ENCODE assay signal across 8 cellular contexts in the genomic region with DNA sequence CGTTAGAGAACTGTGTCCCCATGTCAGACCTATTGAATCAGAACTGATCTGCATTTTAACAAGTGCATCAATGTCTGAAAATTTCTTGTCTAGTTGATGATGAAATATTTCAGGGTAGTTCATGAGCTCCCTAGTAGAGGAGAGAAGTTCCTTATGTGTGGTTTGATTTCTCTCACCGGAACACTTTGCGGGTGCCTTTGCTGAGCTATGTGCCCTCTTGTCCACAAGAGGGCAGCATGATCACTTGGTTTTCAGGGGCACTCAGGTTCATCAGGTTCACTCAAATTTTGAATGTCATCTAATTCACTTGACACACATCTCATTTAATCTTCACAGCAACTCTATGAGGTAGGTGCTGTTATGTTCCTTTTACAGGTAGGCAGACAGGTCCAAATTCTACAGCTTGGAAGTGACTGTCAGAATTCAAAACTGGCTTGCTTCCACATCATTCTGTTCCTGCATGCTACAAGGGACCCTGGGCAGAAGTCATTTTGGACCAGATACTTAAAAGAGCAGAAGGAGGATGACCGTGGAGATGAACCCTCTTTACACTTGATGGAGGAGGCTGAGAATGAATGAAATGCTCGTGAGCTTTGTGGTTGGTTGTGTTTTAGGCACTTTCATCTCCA. TPM values are rescaled to one million over a fixed set of nuclear protein-coding genes. Genes with fewer than 3 reads are reported as not detected.
A peak's percentile ranks its signal among the peaks of the same experiment; 100 is the strongest.
DNase-seq lines count a peak whose midpoint lies in the region; ATAC-seq and TF ChIP-seq lines count a peak whose summit lies in the region.

No MANE protein-coding gene starts in this region.

- POLR2A ChIA-PET in activated CD4-positive, alpha-beta memory T cell treated with anti-CD3 and anti-CD28 coated beads for 36 hours (lab: Charles Lee): no interaction called here

- intact Hi-C loops in activated CD4-positive, alpha-beta memory T cell treated with anti-CD3 and anti-CD28 coated beads for 36 hours (cut with micrococcal nuclease): loop anchor here (1.0 to 10.0 kb wide), 4 partner anchors 36 to 291 kb away; no protein-coding TSS in a partner anchor

- 35 to 43% methylated on average over 5 of the region's 5 CpGs for WGBS in GM23248 (ENCODE audit: low coverage in 1 of 2, low lambda C conversion rate in 2 of 2, missing lambda C conversion rate in 2 of 2), 2 experiments
- WGBS in endodermal cell (ENCODE audit: insufficient coverage in 1 of 2, insufficient read length in 1 of 2), 2 experiments: 73 to 90% methylated on average over 3 to 5 of the region's 5 CpGs

- H3F3A ChIP-seq in GM23248 (ENCODE audit: insufficient read depth): peaks cover 24% of the 10 kb centered on the region

- H3K4me3 ChIP-seq in GM23248 (no peak overlapping the region), endodermal cell (ENCODE audit: low read length) (no peak overlapping the region)

- CTCF ChIA-PET in activated CD4-positive, alpha-beta memory T cell treated with anti-CD3 and anti-CD28 coated beads for 36 hours (lab: Charles Lee): interaction anchor here (0.6 to 5.8 kb wide), 50 partner anchors 9 to 580 kb away, joined by 3 to 95 read pairs (median 4); a partner anchor contains a TSS

- H3K9me3 ChIP-seq in GM23248 (ENCODE audit: low read depth) (no peaks in the 10 kb centered on the region), endodermal cell (ENCODE audit: control insufficient read depth, low read length) (peaks cover 4% of the 10 kb centered on the region)

- H3K9ac ChIP-seq in GM23248: no peak overlapping the region
- H3K9ac ChIP-seq in endodermal cell (ENCODE audit: extremely low read depth, low read length, poor library complexity, severe bottlenecking): no peak overlapping the region

- no peaks in the 10 kb centered on the region for H3K27me3 Mint-ChIP-seq in activated CD4-positive, alpha-beta memory T cell treated with anti-CD3 and anti-CD28 coated beads for 36 hours
- H3K27me3 Mint-ChIP-seq in endodermal cell (ENCODE audit: insufficient read depth) (peaks cover 3% of the 10 kb centered on the region), mesothelial cell of epicardium (ENCODE audit: low read depth) (no peaks in the 10 kb centered on the region)

- ATAC-seq in HG02870 (IDR thresholded peaks at IDR 0.05; ENCODE audit: unreplicated experiment): no peak

- H3K4me1 ChIP-seq in GM23248 (ENCODE audit: insufficient read depth): peaks cover 18% of the 10 kb centered on the region
- peaks cover 9% of the 10 kb centered on the region for H3K4me1 ChIP-seq in endodermal cell (ENCODE audit: control insufficient read depth, insufficient read depth, low read length)

- no peaks in the 10 kb centered on the region; the same call in 1 of the 2 replicates for H3K36me3 ChIP-seq in GM23248 (ENCODE audit: low read depth)
- H3K36me3 ChIP-seq in endodermal cell (ENCODE audit: control insufficient read depth, insufficient read depth, low read length): peaks cover 8% of the 10 kb centered on the region

- H3K27ac Mint-ChIP-seq in activated CD4-positive, alpha-beta memory T cell treated with anti-CD3 and anti-CD28 coated beads for 36 hours: no peak overlapping the region
- H3K27ac Mint-ChIP-seq in endodermal cell (no peak overlapping the region), mesothelial cell of epicardium (no peak overlapping the region)

- peaks cover 5% of the 10 kb centered on the region for H3K4me1 Mint-ChIP-seq in activated CD4-positive, alpha-beta memory T cell treated with anti-CD3 and anti-CD28 coated beads for 36 hours (ENCODE audit: low read depth)
- H3K4me1 Mint-ChIP-seq in endodermal cell (peaks cover 18% of the 10 kb centered on the region), mesothelial cell of epicardium (peaks cover 20% of the 10 kb centered on the region)

- no peaks in the 10 kb centered on the region for H3K9me3 Mint-ChIP-seq in activated CD4-positive, alpha-beta memory T cell treated with anti-CD3 and anti-CD28 coated beads for 36 hours
- H3K9me3 Mint-ChIP-seq in endodermal cell: no peaks in the 10 kb centered on the region
- H3K9me3 Mint-ChIP-seq in mesothelial cell of epicardium: peaks cover 1% of the 10 kb centered on the region

- no peaks in the 10 kb centered on the region for H3K79me2 ChIP-seq in GM23248 (ENCODE audit: insufficient read depth)

- H3K27ac ChIP-seq in GM23248: no peak overlapping the region
- no peak overlapping the region for H3K27ac ChIP-seq in endodermal cell (ENCODE audit: low read depth, low read length)

- DNase-seq in AG20443 (ENCODE audit: low spot score) (peak; percentile 85), GM23248 (peak; percentile 71), NCI-H460 (ENCODE audit: extremely low read depth, low read depth) (peak; percentile 54), endodermal cell (peak; percentile 77), mesothelial cell of epicardium (ENCODE audit: low spot score in 2 of 2, unreplicated experiment in 2 of 2) (peak in 1 of 2 experiments; percentile 57)
- peak; percentile 66 for DNase-seq in activated CD4-positive, alpha-beta memory T cell treated with anti-CD3 and anti-CD28 coated beads for 36 hours
- peak; percentile 16 for DNase-seq in stimulated activated naive CD4-positive, alpha-beta T cell treated with Interleukin-2 at 50 U/mL for 16 hours (lab: John Stamatoyannopoulos, UW)

- H3K27me3 ChIP-seq in GM23248 (replicated peaks; ENCODE audit: insufficient read depth) (no peaks in the 10 kb centered on the region), endodermal cell (ENCODE audit: control insufficient read depth, insufficient read depth, low read length, poor library complexity, severe bottlenecking) (no peaks in the 10 kb centered on the region)

- H3K9me2 ChIP-seq in GM23248 (ENCODE audit: insufficient read depth): no peaks in the 10 kb centered on the region

- no peak overlapping the region for H3K4me3 Mint-ChIP-seq in activated CD4-positive, alpha-beta memory T cell treated with anti-CD3 and anti-CD28 coated beads for 36 hours
- H3K4me3 Mint-ChIP-seq in endodermal cell: no peak overlapping the region
- no peak overlapping the region for H3K4me3 Mint-ChIP-seq in mesothelial cell of epicardium

- in situ Hi-C loops in GM23248 (cut with MboI): no loop called here

- no peak overlapping the region for H3K4me2 ChIP-seq in GM23248 (ENCODE audit: unreplicated experiment)

- H3K36me3 Mint-ChIP-seq in activated CD4-positive, alpha-beta memory T cell treated with anti-CD3 and anti-CD28 coated beads for 36 hours: peaks cover 15% of the 10 kb centered on the region
- H3K36me3 Mint-ChIP-seq in endodermal cell (ENCODE audit: low read depth) (peaks cover 14% of the 10 kb centered on the region), mesothelial cell of epicardium (peaks cover 16% of the 10 kb centered on the region)

- TF ChIP-seq CTCF in endodermal cell (conservative IDR thresholded peaks at IDR 0.05) (peak; percentile 93), mesothelial cell of epicardium (IDR thresholded peaks at IDR 0.05; ENCODE audit: unreplicated experiment) (peak; percentile 85)

- H2AFZ ChIP-seq in GM23248: no peak overlapping the region

- H4K20me1 ChIP-seq in GM23248 (ENCODE audit: insufficient read depth): no peaks in the 10 kb centered on the region

RNA-seq across cellular contexts. Expression of a gene that starts 55.6 kb away (rescaled TPM):
- 24.3 and 26.4 TPM in 2 replicates for total RNA-seq in GM23248 (2014; rRNA removed; shearing (Covaris generic))
- polyA plus RNA-seq in GM23248 (2016; fragmentation: Nextera tagmentation; extraction: Ambion mirVana): 30.6 and 34.8 TPM in 2 replicates
- total RNA-seq in NCI-H460 (2014; rRNA removed; shearing (Covaris generic)): 6.7 and 7.4 TPM in 2 replicates
- 2.9 and 6.4 TPM in 2 replicates for polyA plus RNA-seq in NCI-H460 (2014; cell fraction: nucleus; rRNA removed)
- total RNA-seq in activated CD4-positive, alpha-beta memory T cell treated with anti-CD3 and anti-CD28 coated beads for 36 hours: not detected
- total RNA-seq in endodermal cell (not detected), mesothelial cell of epicardium (1.4 to 1.7 TPM (median 1.6 TPM) in 3 replicates)
- polyA plus RNA-seq in endodermal cell (2013, experiment 1 of 2): 0.11 TPM
- polyA plus RNA-seq in endodermal cell (2013, experiment 2 of 2): 0.21 TPM
